ENCODE assay signal across 8 cellular contexts in the genomic region with DNA sequence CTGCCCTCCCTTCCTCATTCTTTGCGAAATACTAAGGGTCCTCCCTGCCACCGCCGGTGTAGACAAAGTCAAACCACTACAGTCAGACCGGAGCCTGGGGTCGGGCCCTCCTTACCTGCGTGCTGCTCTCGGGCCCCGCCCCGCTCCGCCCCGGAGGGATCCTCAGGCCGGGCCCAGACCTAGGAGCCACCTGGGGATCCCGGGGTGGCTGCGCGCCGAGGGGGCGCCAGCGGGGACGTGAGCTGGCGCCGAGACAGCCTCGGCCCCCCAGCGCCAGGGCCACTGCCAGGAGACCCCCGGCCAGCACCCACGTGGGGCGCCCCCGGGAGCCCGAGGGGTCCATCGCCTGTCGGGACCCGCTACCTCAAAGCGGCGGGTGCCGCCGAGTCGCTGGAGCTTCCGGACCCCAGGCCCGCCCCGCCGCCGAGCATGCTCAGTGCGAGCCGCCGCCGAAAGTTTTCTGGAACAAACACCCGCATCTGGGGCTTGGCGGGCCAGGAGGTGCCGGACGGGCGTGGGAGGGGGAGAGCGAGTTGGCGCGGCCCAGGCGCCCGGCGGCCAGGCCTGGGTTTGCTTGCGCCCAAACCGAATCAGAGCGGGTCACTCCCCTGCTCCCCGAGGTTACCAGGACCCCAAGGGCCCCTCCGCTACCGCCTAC. TPM values are rescaled to one million over a fixed set of nuclear protein-coding genes. Genes with fewer than 3 reads are reported as not detected.
DNase-seq lines count a peak whose midpoint lies in the region; ATAC-seq and TF ChIP-seq lines count a peak whose summit lies in the region.

A gene with protein sequence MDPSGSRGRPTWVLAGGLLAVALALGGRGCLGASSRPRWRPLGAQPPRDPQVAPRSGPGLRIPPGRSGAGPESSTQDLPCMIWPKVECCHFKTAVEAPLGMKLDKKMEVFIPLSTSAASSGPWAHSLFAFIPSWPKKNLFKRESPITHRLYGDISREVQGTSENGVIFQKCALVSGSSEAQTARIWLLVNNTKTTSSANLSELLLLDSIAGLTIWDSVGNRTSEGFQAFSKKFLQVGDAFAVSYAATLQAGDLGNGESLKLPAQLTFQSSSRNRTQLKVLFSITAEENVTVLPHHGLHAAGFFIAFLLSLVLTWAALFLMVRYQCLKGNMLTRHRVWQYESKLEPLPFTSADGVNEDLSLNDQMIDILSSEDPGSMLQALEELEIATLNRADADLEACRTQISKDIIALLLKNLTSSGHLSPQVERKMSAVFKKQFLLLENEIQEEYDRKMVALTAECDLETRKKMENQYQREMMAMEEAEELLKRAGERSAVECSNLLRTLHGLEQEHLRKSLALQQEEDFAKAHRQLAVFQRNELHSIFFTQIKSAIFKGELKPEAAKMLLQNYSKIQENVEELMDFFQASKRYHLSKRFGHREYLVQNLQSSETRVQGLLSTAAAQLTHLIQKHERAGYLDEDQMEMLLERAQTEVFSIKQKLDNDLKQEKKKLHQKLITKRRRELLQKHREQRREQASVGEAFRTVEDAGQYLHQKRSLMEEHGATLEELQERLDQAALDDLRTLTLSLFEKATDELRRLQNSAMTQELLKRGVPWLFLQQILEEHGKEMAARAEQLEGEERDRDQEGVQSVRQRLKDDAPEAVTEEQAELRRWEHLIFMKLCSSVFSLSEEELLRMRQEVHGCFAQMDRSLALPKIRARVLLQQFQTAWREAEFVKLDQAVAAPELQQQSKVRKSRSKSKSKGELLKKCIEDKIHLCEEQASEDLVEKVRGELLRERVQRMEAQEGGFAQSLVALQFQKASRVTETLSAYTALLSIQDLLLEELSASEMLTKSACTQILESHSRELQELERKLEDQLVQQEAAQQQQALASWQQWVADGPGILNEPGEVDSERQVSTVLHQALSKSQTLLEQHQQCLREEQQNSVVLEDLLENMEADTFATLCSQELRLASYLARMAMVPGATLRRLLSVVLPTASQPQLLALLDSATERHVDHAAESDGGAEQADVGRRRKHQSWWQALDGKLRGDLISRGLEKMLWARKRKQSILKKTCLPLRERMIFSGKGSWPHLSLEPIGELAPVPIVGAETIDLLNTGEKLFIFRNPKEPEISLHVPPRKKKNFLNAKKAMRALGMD (minus strand): TSS at position 389 of the 658 bp plus-strand sequence. CDS start 46 bp downstream, at position 343.

- 0 to 1% (median 0%) methylated on average over 42 to 62 of the region's 62 CpGs for WGBS in ovary, 3 donors

- peak within 1 kb of the TSS; percentile 93 for H3K9ac ChIP-seq in adipocyte (ENCODE audit: low read length)

- peak; percentile 32 for TF ChIP-seq POLR2A in ovary (IDR thresholded peaks at IDR 0.05)

- TF ChIP-seq EP300 in ovary (IDR thresholded peaks at IDR 0.05) = no peak

- H3K4me1 ChIP-seq in adipocyte (ENCODE audit: control insufficient read depth, insufficient read depth, low read length) (peaks cover 62% of the 10 kb centered on the region), ovary (ENCODE audit: insufficient read depth) (peaks cover 20% of the 10 kb centered on the region)

- intact Hi-C loops in cardiac septum (cut with DNase I) = no loop called here
- intact Hi-C loops in ovary (cut with DNase I) = no loop called here

- H3K4me3 ChIP-seq in adipocyte (ENCODE audit: low read length) (peak within 1 kb of the TSS; percentile 92), ovary (peak within 1 kb of the TSS; percentile 84)

- H3K9me3 ChIP-seq in adipocyte (ENCODE audit: control insufficient read depth, low read length) (no peaks in the 10 kb centered on the region), ovary (no peaks in the 10 kb centered on the region)

- H3K27me3 ChIP-seq in adipocyte (replicated peaks; ENCODE audit: control insufficient read depth, insufficient read depth, low read length) (no peaks in the 10 kb centered on the region), ovary (no peaks in the 10 kb centered on the region)

- TF ChIP-seq CTCF in 22Rv1 (IDR thresholded peaks at IDR 0.05) = no peak
- no peak for TF ChIP-seq CTCF in ovary (IDR thresholded peaks at IDR 0.05)

- DNase-seq in HCEC 1CT = peak; percentile 41
- peak; percentile 84 for DNase-seq in adipocyte (ENCODE audit: low read depth)
- peak; percentile 88 for DNase-seq in cardiac septum (ENCODE audit: low spot score)
- DNase-seq in ovary = peak; percentile 84 to 91 (median 87)
- DNase-seq in middle frontal gyrus (ENCODE audit: extremely low spot score, low spot score) = no peak

- no peak for ATAC-seq in HG03108 (IDR thresholded peaks at IDR 0.05; ENCODE audit: unreplicated experiment)
- ATAC-seq in GM21381 (IDR thresholded peaks at IDR 0.05; ENCODE audit: unreplicated experiment) = no peak

- H3K27ac ChIP-seq in 22Rv1 (peak within 1 kb of the TSS; percentile 74), ovary (peak within 1 kb of the TSS; percentile 78 to 84)

- H3K36me3 ChIP-seq in adipocyte (ENCODE audit: control insufficient read depth, insufficient read depth, low read length, severe bottlenecking) (peaks cover 5% of the 10 kb centered on the region), ovary (no peaks in the 10 kb centered on the region)

RNA-seq across cellular contexts. Expression of the gene that starts here (rescaled TPM):
- total RNA-seq in cardiac septum (1.3 TPM), ovary (10 to 100 TPM; 10.9 to 19.4 (median 14.2) TPM)
- polyA plus RNA-seq in ovary = 10 to 100 TPM in 1 of 2 donors, 1 to 10 TPM in 1; 8.1 to 11.4 TPM
